Comparison of ENCODE assay signal across 20 cellular contexts in the genomic region with DNA sequence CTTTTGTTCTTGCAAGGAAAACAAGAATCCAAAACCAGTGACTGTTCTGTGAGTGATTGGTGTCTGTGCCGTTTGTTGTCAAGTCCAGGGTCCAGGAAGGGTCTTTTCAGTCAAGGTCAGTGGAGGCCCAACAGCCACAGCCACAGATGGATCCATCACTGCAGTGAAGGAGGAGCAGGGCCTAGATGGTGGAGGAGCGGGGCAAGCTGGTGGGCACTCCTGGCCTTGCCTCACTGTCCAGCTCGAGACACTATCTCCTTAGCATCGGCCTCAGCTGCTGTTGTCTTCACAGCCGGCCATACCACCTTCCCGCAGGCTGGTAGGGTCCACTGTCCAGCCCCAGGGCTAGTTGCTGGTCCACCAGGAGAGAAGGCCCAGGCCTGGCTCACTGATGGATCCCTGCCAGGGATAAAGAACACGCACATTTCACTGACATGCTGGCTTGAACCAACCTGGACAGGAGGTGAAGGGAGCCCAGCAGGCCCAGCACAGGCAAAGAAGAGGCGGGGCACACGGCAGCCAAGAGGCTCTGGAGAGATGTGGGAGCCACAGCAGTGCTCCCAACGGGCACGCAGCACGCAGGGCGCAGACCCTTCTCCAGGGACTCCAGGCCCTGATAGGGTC. TPM values are rescaled to one million over a fixed set of nuclear protein-coding genes. Genes with fewer than 3 reads are reported as not detected.
DNase-seq lines count a peak whose midpoint lies in the region; ATAC-seq, FAIRE-seq and TF ChIP-seq lines count a peak whose summit lies in the region.
"Had no signal": no experiment of that assay in that cellular context is flagged by ENCODE, and none has a peak within 500 bp of the region (broad histone marks: within the 10 kb centered on the region; RNA-seq: fewer than 3 reads in every experiment).

No MANE protein-coding gene starts in this region.

- no peak overlapping the region for H3K4me3 ChIP-seq in bronchial epithelial cell (ENCODE audit: low read depth, low read length)
- H3K4me3 ChIP-seq: heart left ventricle, lung, MG63 had no signal

- H3K27me3 Mint-ChIP-seq in nephron (ENCODE audit: low read depth) = no peaks in the 10 kb centered on the region

- H3K36me3 ChIP-seq in bronchial epithelial cell (ENCODE audit: control insufficient read depth, insufficient read depth, low read length) = peaks cover 55% of the 10 kb centered on the region

- no peaks in the 10 kb centered on the region for H3K9me3 Mint-ChIP-seq in nephron
- H3K9me3 Mint-ChIP-seq: natural killer cell had no signal

- peak; percentile 10 for TF ChIP-seq POLR2A in GM18505 (IDR thresholded peaks at IDR 0.05; ENCODE audit: borderline replicate concordance, extremely low read depth, insufficient read depth, insufficient read length)

- H3K27me3 ChIP-seq in bronchial epithelial cell (ENCODE audit: control insufficient read depth, insufficient read depth, low read length) = no peaks in the 10 kb centered on the region
- H3K27me3 ChIP-seq: heart left ventricle, MG63 had no signal

- ATAC-seq in GM18505 (IDR thresholded peaks at IDR 0.05; ENCODE audit: unreplicated experiment) (no peak), HG02678 (IDR thresholded peaks at IDR 0.05; ENCODE audit: unreplicated experiment) (no peak), GM21515 (IDR thresholded peaks at IDR 0.05; ENCODE audit: unreplicated experiment) (no peak), GM21390 (IDR thresholded peaks at IDR 0.05; ENCODE audit: unreplicated experiment) (no peak)
- ATAC-seq: heart left ventricle, natural killer cell had no signal

- DNase-seq in DMS53 (lab: John Stamatoyannopoulos, UW) (peak; percentile 21), DMS53 treated with DMSO at 0.1 percent for 48 hours (lab: John Stamatoyannopoulos, UW; ENCODE audit: unreplicated experiment) (no peak), bronchial epithelial cell (ENCODE audit: low read depth) (no peak)
- DNase-seq: activated gamma-delta T cell treated with Interleukin-2 at 50 U/mL for 16 hours; DMS79 treated with DMSO at 0.1 percent for 48 hours; heart left ventricle; MG63; natural killer cell; NCI-H187; stimulated activated naive CD4-positive, alpha-beta T cell had no signal

- peak overlapping the region in 2 of 3 experiments; percentile 4 to 21 for H3K27ac Mint-ChIP-seq in nephron

- TF ChIP-seq CTCF in bronchial epithelial cell (IDR thresholded peaks at IDR 0.05; ENCODE audit: insufficient read depth, low read length, severe bottlenecking) (no peak), nephron (IDR thresholded peaks at IDR 0.05; ENCODE audit: unreplicated experiment in 3 of 3) (no peak)

- no peaks in the 10 kb centered on the region for H3K4me1 Mint-ChIP-seq in nephron

- H3K4me3 Mint-ChIP-seq in nephron = no peak overlapping the region
- H3K4me3 Mint-ChIP-seq: natural killer cell had no signal

- FAIRE-seq in bronchial epithelial cell (lab: Jason Lieb, UNC) = peak; percentile 40

- H3K36me3 Mint-ChIP-seq in nephron (ENCODE audit: low read depth) = peaks cover 36% of the 10 kb centered on the region
- H3K36me3 Mint-ChIP-seq: natural killer cell had no signal

RNA-seq across cellular contexts. Expression of a gene that starts 15.2 kb away (rescaled TPM):
- 14.3 and 28.2 TPM in 2 replicates for total RNA-seq in bronchial epithelial cell

RNA-seq across cellular contexts. Expression of a gene that starts 31.8 kb away (rescaled TPM):
- under 0.01 TPM in 1 of 2 replicates, not detected in the other for total RNA-seq in bronchial epithelial cell
- total RNA-seq: dermis microvascular lymphatic vessel endothelial cell, natural killer cell, NCI-H460, pulmonary artery endothelial cell, RPMI7951 had no signal
